In genomic region chr6:39088331-39088730, GRCh38 we compare ENCODE assay signal across 8 cellular contexts. TPM values are rescaled to one million over a fixed set of nuclear protein-coding genes. Genes with fewer than 3 reads are reported as not detected.
DNase-seq lines count a peak whose midpoint lies in the region; ATAC-seq, FAIRE-seq and TF ChIP-seq lines count a peak whose summit lies in the region.

No MANE protein-coding gene starts in this region.

- H2AFZ ChIP-seq in H1 (ENCODE audit: low read length), result no peak overlapping the region

- H3K79me2 ChIP-seq in H1 (ENCODE audit: control insufficient read depth in 1 of 2, insufficient read depth in 2 of 2, low read length in 2 of 2) (no peaks in the 10 kb centered on the region), mesendoderm (ENCODE audit: control insufficient read depth, insufficient read depth, low read length) (no peaks in the 10 kb centered on the region)

- H2BK12ac ChIP-seq in H1 (ENCODE audit: low read depth, low read length), result no peak overlapping the region

- no peaks in the 10 kb centered on the region for H3K79me1 ChIP-seq in H1 (ENCODE audit: low read depth, low read length)
- H3K79me1 ChIP-seq in mesendoderm (ENCODE audit: low read length), result no peaks in the 10 kb centered on the region

- peak overlapping the region in 1 of 4 experiments; percentile 5; a peak in 2 of 8 replicates for H3K4me3 ChIP-seq in H1 (ENCODE audit: extremely low read depth in 1 of 4, insufficient read depth in 2 of 4, low read depth in 3 of 4, low read length in 4 of 4)
- H3K4me3 ChIP-seq in mesendoderm (ENCODE audit: low read length), result no peak overlapping the region

- H3K23ac ChIP-seq in H1 (ENCODE audit: insufficient read length) (no peak overlapping the region), mesendoderm (ENCODE audit: low read length) (no peak overlapping the region)

- no peak overlapping the region for H4K91ac ChIP-seq in H1 (replicated peaks; ENCODE audit: insufficient read length, low read length)

- TF ChIP-seq EP300 in H1 (IDR thresholded peaks at IDR 0.05; ENCODE audit: borderline replicate concordance in 1 of 2, low read depth in 2 of 2, low read length in 2 of 2), result no peak; a peak in 1 of 3 replicates

- H2BK5ac ChIP-seq in H1 (ENCODE audit: low read depth, low read length) (no peak overlapping the region), mesendoderm (ENCODE audit: low read length) (no peak overlapping the region)

- H3K27ac ChIP-seq in H1 (ENCODE audit: low read depth, low read length) (no peak overlapping the region), mesendoderm (ENCODE audit: low read depth, low read length) (no peak overlapping the region)

- H3K4ac ChIP-seq in H1 (replicated peaks; ENCODE audit: insufficient read length, low read depth, low read length) (no peak overlapping the region), mesendoderm (ENCODE audit: low read depth, low read length) (no peak overlapping the region)

- H2BK120ac ChIP-seq in H1 (replicated peaks; ENCODE audit: low read depth, low read length) (no peak overlapping the region), mesendoderm (ENCODE audit: low read depth, low read length) (no peak overlapping the region)

- H4K8ac ChIP-seq in H1 (ENCODE audit: extremely low read depth, insufficient read depth, low read length) (no peak overlapping the region), mesendoderm (ENCODE audit: low read depth, low read length) (no peak overlapping the region)

- H3K4me2 ChIP-seq in H1 (ENCODE audit: insufficient read depth in 1 of 2, low read depth in 2 of 2, low read length in 2 of 2) (peak overlapping the region; percentile 8 to 45; a peak in 3 of 4 replicates), mesendoderm (ENCODE audit: low read length) (no peak overlapping the region)

- FAIRE-seq in H1 (lab: Jason Lieb, UNC), result peak; percentile 97

- no peak overlapping the region for H2BK20ac ChIP-seq in H1 (ENCODE audit: low read length)

- H2AK5ac ChIP-seq in H1 (ENCODE audit: low read depth, low read length) (no peak overlapping the region), mesendoderm (ENCODE audit: low read length) (no peak overlapping the region)

- CTCF ChIA-PET in H1 (lab: Charles Lee; ENCODE audit: partially characterized antibody), result interaction anchor here (0.6 to 12.5 kb wide), 40 partner anchors 13 to 242 kb away, joined by 3 to 153 read pairs (median 4); no protein-coding TSS in a partner anchor

- H3K4me1 ChIP-seq in H1 (replicated peaks in 1 of 4; ENCODE audit: control insufficient read depth in 3 of 4, insufficient read depth in 4 of 4, low read length in 3 of 4), result peaks cover 10 to 35% (median 12%) of the 10 kb centered on the region in 4 experiments
- peaks cover 3% of the 10 kb centered on the region for H3K4me1 ChIP-seq in mesendoderm (ENCODE audit: control insufficient read depth, low read depth, low read length)

- no peak overlapping the region for H3K14ac ChIP-seq in H1 (ENCODE audit: insufficient read length)

- peak; percentile 61 to 74 for TF ChIP-seq RAD21 in H1 (IDR thresholded peaks at IDR 0.05 in 1 of 2, conservative IDR thresholded peaks at IDR 0.05 in 1 of 2; ENCODE audit: low read depth in 2 of 2, low read length in 2 of 2)

- H3K36me3 ChIP-seq in H1 (ENCODE audit: control insufficient read depth in 2 of 4, insufficient read depth in 4 of 4, low read length in 3 of 4) (no peaks in the 10 kb centered on the region), mesendoderm (ENCODE audit: control insufficient read depth, insufficient read depth, low read length) (no peaks in the 10 kb centered on the region)

- no peaks in the 10 kb centered on the region for H3K27me3 ChIP-seq in H1 (replicated peaks in 1 of 4; ENCODE audit: control insufficient read depth in 3 of 4, extremely low read depth in 1 of 4, insufficient read depth in 3 of 4, low read length in 3 of 4)
- no peaks in the 10 kb centered on the region for H3K27me3 ChIP-seq in mesendoderm (ENCODE audit: insufficient read depth, low read length, poor library complexity)

- H2BK15ac ChIP-seq in H1 (ENCODE audit: low read length) (no peak overlapping the region), mesendoderm (replicated peaks; ENCODE audit: low read depth) (no peak overlapping the region)

- H4K20me1 ChIP-seq in H1 (replicated peaks in 1 of 2; ENCODE audit: control insufficient read depth in 1 of 2, insufficient read depth in 2 of 2, low read length in 2 of 2), result no peaks in the 10 kb centered on the region

- POLR2A ChIA-PET in H1 (lab: Charles Lee; ENCODE audit: partially characterized antibody), result interaction anchor here (0.9 kb wide), 1 partner anchor 38 kb away, joined by 3 read pairs; no protein-coding TSS in a partner anchor

- no peak overlapping the region for H3K56ac ChIP-seq in H1 (replicated peaks; ENCODE audit: insufficient read length, low read depth, low read length)
- no peak overlapping the region for H3K56ac ChIP-seq in mesendoderm (ENCODE audit: low read length)

- H3K18ac ChIP-seq in H1 (ENCODE audit: extremely low read depth, low read length), result no peak overlapping the region
- no peak overlapping the region for H3K18ac ChIP-seq in mesendoderm (ENCODE audit: low read length)

- H3K23me2 ChIP-seq in H1 (ENCODE audit: low read depth, low read length), result no peaks in the 10 kb centered on the region; the same call in 1 of the 2 replicates

- H3K9me3 ChIP-seq in H1 (ENCODE audit: insufficient read depth in 2 of 2, low read depth in 1 of 2, low read length in 1 of 2), result no peaks in the 10 kb centered on the region

- ATAC-seq in HG02970 (IDR thresholded peaks at IDR 0.05; ENCODE audit: low FRiP score, unreplicated experiment), result no peak
- no peak for ATAC-seq in GM21528 (IDR thresholded peaks at IDR 0.05; ENCODE audit: low FRiP score, unreplicated experiment)
- no peak for ATAC-seq in HG02870 (IDR thresholded peaks at IDR 0.05; ENCODE audit: unreplicated experiment)

- 18% methylated on average over 4 of the region's 4 CpGs; no CpG with 5 or more reads in 1 of the 2 experiments for WGBS in H1 (ENCODE audit: extremely low coverage in 1 of 2, insufficient coverage in 1 of 2, insufficient read length in 1 of 2, insufficient replicate concordance in 2 of 2, low coverage in 1 of 2, low lambda C conversion rate in 2 of 2, missing lambda C conversion rate in 1 of 2), 2 experiments
- no CpG with 5 or more reads among the region's 4 CpGs for WGBS in mesendoderm (ENCODE audit: extremely low coverage, insufficient coverage, low lambda C conversion rate)

- DNase-seq in GM13977 (ENCODE audit: low spot score) (no peak), NCI-H146 treated with DMSO at 0.1 percent for 48 hours (lab: John Stamatoyannopoulos, UW; ENCODE audit: unreplicated experiment) (peak; percentile 37), H1 (ENCODE audit: low read depth in 1 of 2, low spot score in 2 of 2) (peak in 1 of 2 experiments; percentile 50), mesendoderm (peak; percentile 92), activated gamma-delta T cell (lab: John Stamatoyannopoulos, UW) (no peak)

- H4K5ac ChIP-seq in H1 (ENCODE audit: insufficient read length, low read depth, low read length), result no peak overlapping the region
- no peak overlapping the region for H4K5ac ChIP-seq in mesendoderm (ENCODE audit: low read length)

- H3K9ac ChIP-seq in H1 (replicated peaks in 1 of 4; ENCODE audit: extremely low read depth in 1 of 4, low read depth in 3 of 4, low read length in 3 of 4), result no peak overlapping the region
- no peak overlapping the region for H3K9ac ChIP-seq in mesendoderm (ENCODE audit: low read length)

- in situ Hi-C loops in GM13977 (cut with MboI; ENCODE audit: low pct_unique_long_range_greater_than_20kb, low sequenced_read_pairs, unreplicated experiment), result no loop called here

- TF ChIP-seq CTCF in GM13977 (IDR thresholded peaks at IDR 0.05; ENCODE audit: extremely low read depth, insufficient read depth, missing control alignments), result peak; percentile 23
- TF ChIP-seq CTCF in H1 (IDR thresholded peaks at IDR 0.05; ENCODE audit: control extremely low read depth in 1 of 3, insufficient read depth in 1 of 3, low read depth in 1 of 3, low read length in 3 of 3), result peak; percentile 56 to 73 (median 67)

- TF ChIP-seq POLR2A in H1 (IDR thresholded peaks at IDR 0.05; ENCODE audit: control extremely low read depth in 1 of 2, low read depth in 2 of 2, low read length in 2 of 2), result no peak

TF ChIP-seq in H1, 55 proteins besides CTCF, POLR2A, EP300 and RAD21 (continues in another document):
- TF ChIP-seq USF2 (IDR thresholded peaks at IDR 0.05; ENCODE audit: low read length) (no peak), CHD1 (IDR thresholded peaks at IDR 0.05; ENCODE audit: low read depth, low read length) (no peak), TAF7 (optimal IDR thresholded peaks at IDR 0.05; ENCODE audit: borderline replicate concordance, low read depth, low read length) (no peak), CTBP2 (IDR thresholded peaks at IDR 0.05; ENCODE audit: borderline replicate concordance, insufficient read depth, insufficient read length, low read length) (no peak)

RNA-seq across cellular contexts. Expression of gene SAYSD1, which starts 26.7 kb away (rescaled TPM):
- 7.9 and 8.0 TPM in 2 replicates for total RNA-seq in H1 (2021; fragmentation: NEBNext Ultra II Directional; extraction: Animal tissue kit (Norgen Biotek cat#: 25700))
- polyA plus RNA-seq in H1 (2011; rRNA removed), result 5.8 and 6.7 TPM in 2 replicates
- polyA plus RNA-seq in H1 (2011; cell fraction: cytosol; rRNA removed), result 6.7 TPM
- polyA plus RNA-seq in H1 (2011; cell fraction: nucleus; rRNA removed), result 3.5 TPM
- polyA plus RNA-seq in H1 (2012, experiment 1 of 2), result 5.5 to 6.8 TPM (median 6.2 TPM) in 4 replicates
- polyA plus RNA-seq in H1 (2012, experiment 2 of 2), result 4.3 TPM
- 7.8 TPM for polyA plus RNA-seq in H1 (2013, experiment 1 of 2)
- 7.8 TPM for polyA plus RNA-seq in H1 (2013, experiment 2 of 2)
- 6.1 and 6.6 TPM in 2 replicates for polyA minus RNA-seq in H1 (2011; rRNA and poly(A)+ RNA removed)
- polyA minus RNA-seq in H1 (2011; cell fraction: cytosol; rRNA and poly(A)+ RNA removed), result 5.6 TPM
- 7.7 TPM for polyA minus RNA-seq in H1 (2011; cell fraction: nucleus; rRNA and poly(A)+ RNA removed)
- 11.7 TPM for polyA plus RNA-seq in mesendoderm (2013, experiment 1 of 2)
- 11.8 TPM for polyA plus RNA-seq in mesendoderm (2013, experiment 2 of 2)

RNA-seq across cellular contexts. Expression of gene GLP1R, which starts 39.8 kb away (rescaled TPM):
- 2.6 and 3.0 TPM in 2 replicates for total RNA-seq in H1 (2021; fragmentation: NEBNext Ultra II Directional; extraction: Animal tissue kit (Norgen Biotek cat#: 25700))
- 2.7 TPM in 2 replicates for polyA plus RNA-seq in H1 (2011; rRNA removed)
- polyA plus RNA-seq in H1 (2011; cell fraction: cytosol; rRNA removed), result 3.2 TPM
- 7.3 TPM for polyA plus RNA-seq in H1 (2011; cell fraction: nucleus; rRNA removed)
- polyA plus RNA-seq in H1 (2012, experiment 1 of 2), result 1.9 to 2.3 TPM (median 2.2 TPM) in 4 replicates
- polyA plus RNA-seq in H1 (2012, experiment 2 of 2), result 0.79 TPM
- 1.9 TPM for polyA plus RNA-seq in H1 (2013, experiment 1 of 2)
- polyA plus RNA-seq in H1 (2013, experiment 2 of 2), result 2.1 TPM
- polyA minus RNA-seq in H1 (2011; rRNA and poly(A)+ RNA removed), result 5.1 and 6.2 TPM in 2 replicates
- polyA minus RNA-seq in H1 (2011; cell fraction: cytosol; rRNA and poly(A)+ RNA removed), result 1.5 TPM
- 3.6 TPM for polyA minus RNA-seq in H1 (2011; cell fraction: nucleus; rRNA and poly(A)+ RNA removed)
- 0.31 TPM for polyA plus RNA-seq in mesendoderm (2013, experiment 1 of 2)
- 0.39 TPM for polyA plus RNA-seq in mesendoderm (2013, experiment 2 of 2)

Comparison
In these comparisons a context has a peak if more than half of its experiments do, and no peak if none do; other contexts are left out.
1. DNase-seq: peak in NCI-H146 treated with DMSO at 0.1 percent for 48 hours (single experiment) and mesendoderm (single experiment); none in GM13977 (single experiment) and activated gamma-delta T cell (single experiment).